Comparison of ENCODE assay signal across 30 cellular contexts in the genomic region with DNA sequence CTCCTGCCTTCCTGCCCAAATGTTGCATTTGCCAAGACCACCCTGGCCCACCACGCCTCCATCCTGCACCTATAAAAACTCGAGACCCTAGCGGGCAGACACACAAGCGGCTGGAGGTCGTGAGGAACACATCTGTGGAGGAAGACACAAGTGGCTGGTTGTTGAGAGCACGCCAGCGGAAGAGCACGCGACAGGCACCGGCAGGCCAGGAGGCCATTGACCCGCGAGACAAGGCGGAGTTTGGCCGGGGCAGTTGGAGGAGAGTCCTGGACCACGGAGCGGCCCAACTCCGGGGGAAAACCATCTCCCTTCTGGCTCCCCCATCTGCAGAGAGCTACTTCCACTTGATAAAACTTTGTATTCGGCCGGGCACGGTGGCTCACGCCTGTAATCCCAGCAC.
"Had no signal": no experiment of that assay in that cellular context is flagged by ENCODE, and none has a peak within 500 bp of the region (broad histone marks: within the 10 kb centered on the region; RNA-seq: fewer than 3 reads in every experiment).

No MANE protein-coding gene starts in this region.

- H3K4me3 Mint-ChIP-seq: naive thymus-derived CD8-positive, alpha-beta T cell; natural killer cell treated with Interleukin-12 subunit alpha and Interleukin-12 subunit beta and Interleukin-15 and Interleukin-18, amount 100 ng/mL, for 72 hours; neural progenitor cell; stimulated activated effector memory CD8-positive, alpha-beta T cell treated with anti-CD3 and anti-CD28 coated beads, Interleukin-12 subunit alpha, Interleukin-12 subunit beta, amount 100 ng/mL, for 72 hours; stimulated activated naive B cell treated with anti-CD40 and anti-IgM and Interleukin-4, amounts not matched to agents 10 μg/mL and 1 μg/mL and 100 μg/mL, for 72 hours; stimulated activated naive CD8-positive, alpha-beta T cell treated with anti-CD3 and anti-CD28 coated beads, Interleukin-15, Interleukin-2, amounts not matched to agents 100 ng/mL and 50 ng/mL, for 24 hours had no signal

- H3K36me3 ChIP-seq: neural progenitor cell, neutrophil, ovary, right lobe of liver, sigmoid colon, stomach, thoracic aorta, thyroid gland, tibial nerve, upper lobe of left lung, vagina had no signal

- H2AFZ ChIP-seq: parathyroid adenoma had no signal

- H3K27me3 Mint-ChIP-seq: naive B cell; naive thymus-derived CD8-positive, alpha-beta T cell; natural killer cell treated with Interleukin-12 subunit alpha and Interleukin-12 subunit beta and Interleukin-15 and Interleukin-18, amount 100 ng/mL, for 72 hours; stimulated activated naive B cell treated with anti-CD40 and anti-IgM and Interleukin-4, amounts not matched to agents 10 μg/mL and 1 μg/mL and 100 μg/mL, for 72 hours; stimulated activated naive CD8-positive, alpha-beta T cell treated with anti-CD3 and anti-CD28 coated beads, Interleukin-15, Interleukin-2, amounts not matched to agents 100 ng/mL and 50 ng/mL, for 24 hours had no signal

- FAIRE-seq: small intestine, urothelium cell line had no signal

- H3K4me2 ChIP-seq: neural progenitor cell had no signal

- DNase-seq: naive B cell; naive thymus-derived CD8-positive, alpha-beta T cell; nucleus accumbens; ovary; psoas muscle; right cardiac atrium; right lobe of liver; sigmoid colon; small intestine; stimulated activated CD4-positive, alpha-beta T cell treated with anti-CD3 and anti-CD28 coated beads, Interleukin-15, amount 100 ng/mL, for 24 hours; stimulated activated CD4-positive, alpha-beta T cell treated with anti-CD3 and anti-CD28 coated beads, Interleukin-2, amount 100 ng/mL, for 24 hours; stimulated activated CD4-positive, alpha-beta T cell treated with anti-CD3 and anti-CD28 coated beads, Interleukin-2, amount 100 ng/mL, for 48 hours; stimulated activated CD4-positive, alpha-beta T cell treated with anti-CD3 and anti-CD28 coated beads, Interleukin-4, amount 100 ng/mL, for 24 hours; stimulated activated naive B cell treated with anti-CD40 and anti-IgM and Interleukin-4, amounts not matched to agents 10 μg/mL and 1 μg/mL and 100 μg/mL, for 72 hours; stimulated activated naive CD4-positive, alpha-beta T cell treated with Interleukin-2 at 50 U/mL for 16 hours; stomach; thyroid gland; trophoblast cell had no signal

- H3K4me3 ChIP-seq: neural progenitor cell, ovary, psoas muscle, right lobe of liver, sigmoid colon, stomach, thoracic aorta, thyroid gland, tibial nerve, upper lobe of left lung, vagina had no signal

- H3K79me2 ChIP-seq: parathyroid adenoma had no signal

- H3K9ac ChIP-seq: neural progenitor cell, parathyroid adenoma had no signal

- H3K9me3 Mint-ChIP-seq: naive B cell; naive thymus-derived CD8-positive, alpha-beta T cell; stimulated activated effector memory CD8-positive, alpha-beta T cell treated with anti-CD3 and anti-CD28 coated beads, Interleukin-12 subunit alpha, Interleukin-12 subunit beta, amount 100 ng/mL, for 72 hours; stimulated activated naive B cell treated with anti-CD40 and anti-IgM and Interleukin-4, amounts not matched to agents 10 μg/mL and 1 μg/mL and 100 μg/mL, for 72 hours; stimulated activated naive CD8-positive, alpha-beta T cell treated with anti-CD3 and anti-CD28 coated beads, Interleukin-15, Interleukin-2, amounts not matched to agents 100 ng/mL and 50 ng/mL, for 24 hours had no signal

- H3K27ac ChIP-seq: neutrophil, ovary, parathyroid adenoma, psoas muscle, right lobe of liver, sigmoid colon, stomach, thoracic aorta, thyroid gland, tibial nerve, upper lobe of left lung, vagina had no signal

- H3K27ac Mint-ChIP-seq: naive thymus-derived CD8-positive, alpha-beta T cell; natural killer cell treated with Interleukin-12 subunit alpha and Interleukin-12 subunit beta and Interleukin-15 and Interleukin-18, amount 100 ng/mL, for 72 hours; neural progenitor cell; progenitor cell of endocrine pancreas; stimulated activated effector memory CD8-positive, alpha-beta T cell treated with anti-CD3 and anti-CD28 coated beads, Interleukin-12 subunit alpha, Interleukin-12 subunit beta, amount 100 ng/mL, for 72 hours; stimulated activated naive B cell treated with anti-CD40 and anti-IgM and Interleukin-4, amounts not matched to agents 10 μg/mL and 1 μg/mL and 100 μg/mL, for 72 hours; stimulated activated naive CD8-positive, alpha-beta T cell treated with anti-CD3 and anti-CD28 coated beads, Interleukin-15, Interleukin-2, amounts not matched to agents 100 ng/mL and 50 ng/mL, for 24 hours had no signal

- H3K4me1 Mint-ChIP-seq: naive B cell; naive thymus-derived CD8-positive, alpha-beta T cell; stimulated activated effector memory CD8-positive, alpha-beta T cell treated with anti-CD3 and anti-CD28 coated beads, Interleukin-12 subunit alpha, Interleukin-12 subunit beta, amount 100 ng/mL, for 72 hours; stimulated activated naive B cell treated with anti-CD40 and anti-IgM and Interleukin-4, amounts not matched to agents 10 μg/mL and 1 μg/mL and 100 μg/mL, for 72 hours had no signal

- H3K9me3 ChIP-seq: neutrophil, ovary, psoas muscle, right lobe of liver, sigmoid colon, stomach, thoracic aorta, thyroid gland, upper lobe of left lung, vagina had no signal

- H3K27me3 ChIP-seq: neural progenitor cell, neutrophil, ovary, right lobe of liver, sigmoid colon, stomach, thyroid gland, tibial nerve, upper lobe of left lung, vagina had no signal

- H3K4me1 ChIP-seq: parathyroid adenoma, psoas muscle, right lobe of liver, sigmoid colon, stomach, thyroid gland, tibial nerve, upper lobe of left lung, vagina had no signal

- H3K36me3 Mint-ChIP-seq: naive B cell; naive thymus-derived CD8-positive, alpha-beta T cell; natural killer cell treated with Interleukin-12 subunit alpha and Interleukin-12 subunit beta and Interleukin-15 and Interleukin-18, amount 100 ng/mL, for 72 hours; stimulated activated effector memory CD8-positive, alpha-beta T cell treated with anti-CD3 and anti-CD28 coated beads, Interleukin-12 subunit alpha, Interleukin-12 subunit beta, amount 100 ng/mL, for 72 hours had no signal
